ENCODE assay signal across 1 cellular context in the genomic region with DNA sequence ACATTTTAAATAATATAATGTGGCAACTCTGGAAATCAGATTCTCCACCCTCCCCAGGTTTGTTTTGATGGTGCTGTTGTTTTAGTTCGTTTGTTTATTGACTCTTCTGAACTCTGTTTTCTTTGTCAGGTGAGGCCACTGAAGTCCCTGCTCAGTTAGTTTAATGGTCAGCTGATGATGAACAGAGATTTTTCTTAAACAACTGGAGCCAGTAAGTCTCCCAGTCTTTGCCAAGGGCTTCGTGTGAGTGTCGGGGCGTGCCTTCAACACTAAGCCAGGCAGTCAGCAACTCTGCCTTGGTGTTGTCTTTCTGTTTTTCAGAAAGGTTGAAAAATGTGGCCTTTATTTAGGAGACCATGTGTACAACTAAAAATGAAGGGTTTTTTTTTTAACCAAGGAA.
TF ChIP-seq lines count a peak whose summit lies in the region.

No MANE protein-coding gene starts in this region.

TF ChIP-seq in HepG2, 621 proteins besides CTCF, POLR2A, EP300 and RAD21:
- TF ChIP-seq, protein P1, sequence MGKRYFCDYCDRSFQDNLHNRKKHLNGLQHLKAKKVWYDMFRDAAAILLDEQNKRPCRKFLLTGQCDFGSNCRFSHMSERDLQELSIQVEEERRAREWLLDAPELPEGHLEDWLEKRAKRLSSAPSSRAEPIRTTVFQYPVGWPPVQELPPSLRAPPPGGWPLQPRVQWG (CRISPR knock-in tag; IDR thresholded peaks at IDR 0.05; ENCODE audit: borderline replicate concordance, low read depth): no peak
- TF ChIP-seq ZMYM3 (CRISPR knock-in tag; IDR thresholded peaks at IDR 0.05): no peak
- no peak for TF ChIP-seq ZBTB3 (CRISPR knock-in tag; IDR thresholded peaks at IDR 0.05; ENCODE audit: borderline replicate concordance, low read depth)
- no peak for TF ChIP-seq RFX3 (CRISPR knock-in tag; IDR thresholded peaks at IDR 0.05)
- TF ChIP-seq KAT2B (IDR thresholded peaks at IDR 0.05; ENCODE audit: borderline replicate concordance, low read depth, low read length): no peak
- TF ChIP-seq FOXP1 (IDR thresholded peaks at IDR 0.05): no peak
- no peak for TF ChIP-seq FOXP1 (CRISPR knock-in tag; IDR thresholded peaks at IDR 0.05)
- no peak for TF ChIP-seq ZNF782 (CRISPR knock-in tag; IDR thresholded peaks at IDR 0.05; ENCODE audit: borderline replicate concordance)
- TF ChIP-seq, protein P2, sequence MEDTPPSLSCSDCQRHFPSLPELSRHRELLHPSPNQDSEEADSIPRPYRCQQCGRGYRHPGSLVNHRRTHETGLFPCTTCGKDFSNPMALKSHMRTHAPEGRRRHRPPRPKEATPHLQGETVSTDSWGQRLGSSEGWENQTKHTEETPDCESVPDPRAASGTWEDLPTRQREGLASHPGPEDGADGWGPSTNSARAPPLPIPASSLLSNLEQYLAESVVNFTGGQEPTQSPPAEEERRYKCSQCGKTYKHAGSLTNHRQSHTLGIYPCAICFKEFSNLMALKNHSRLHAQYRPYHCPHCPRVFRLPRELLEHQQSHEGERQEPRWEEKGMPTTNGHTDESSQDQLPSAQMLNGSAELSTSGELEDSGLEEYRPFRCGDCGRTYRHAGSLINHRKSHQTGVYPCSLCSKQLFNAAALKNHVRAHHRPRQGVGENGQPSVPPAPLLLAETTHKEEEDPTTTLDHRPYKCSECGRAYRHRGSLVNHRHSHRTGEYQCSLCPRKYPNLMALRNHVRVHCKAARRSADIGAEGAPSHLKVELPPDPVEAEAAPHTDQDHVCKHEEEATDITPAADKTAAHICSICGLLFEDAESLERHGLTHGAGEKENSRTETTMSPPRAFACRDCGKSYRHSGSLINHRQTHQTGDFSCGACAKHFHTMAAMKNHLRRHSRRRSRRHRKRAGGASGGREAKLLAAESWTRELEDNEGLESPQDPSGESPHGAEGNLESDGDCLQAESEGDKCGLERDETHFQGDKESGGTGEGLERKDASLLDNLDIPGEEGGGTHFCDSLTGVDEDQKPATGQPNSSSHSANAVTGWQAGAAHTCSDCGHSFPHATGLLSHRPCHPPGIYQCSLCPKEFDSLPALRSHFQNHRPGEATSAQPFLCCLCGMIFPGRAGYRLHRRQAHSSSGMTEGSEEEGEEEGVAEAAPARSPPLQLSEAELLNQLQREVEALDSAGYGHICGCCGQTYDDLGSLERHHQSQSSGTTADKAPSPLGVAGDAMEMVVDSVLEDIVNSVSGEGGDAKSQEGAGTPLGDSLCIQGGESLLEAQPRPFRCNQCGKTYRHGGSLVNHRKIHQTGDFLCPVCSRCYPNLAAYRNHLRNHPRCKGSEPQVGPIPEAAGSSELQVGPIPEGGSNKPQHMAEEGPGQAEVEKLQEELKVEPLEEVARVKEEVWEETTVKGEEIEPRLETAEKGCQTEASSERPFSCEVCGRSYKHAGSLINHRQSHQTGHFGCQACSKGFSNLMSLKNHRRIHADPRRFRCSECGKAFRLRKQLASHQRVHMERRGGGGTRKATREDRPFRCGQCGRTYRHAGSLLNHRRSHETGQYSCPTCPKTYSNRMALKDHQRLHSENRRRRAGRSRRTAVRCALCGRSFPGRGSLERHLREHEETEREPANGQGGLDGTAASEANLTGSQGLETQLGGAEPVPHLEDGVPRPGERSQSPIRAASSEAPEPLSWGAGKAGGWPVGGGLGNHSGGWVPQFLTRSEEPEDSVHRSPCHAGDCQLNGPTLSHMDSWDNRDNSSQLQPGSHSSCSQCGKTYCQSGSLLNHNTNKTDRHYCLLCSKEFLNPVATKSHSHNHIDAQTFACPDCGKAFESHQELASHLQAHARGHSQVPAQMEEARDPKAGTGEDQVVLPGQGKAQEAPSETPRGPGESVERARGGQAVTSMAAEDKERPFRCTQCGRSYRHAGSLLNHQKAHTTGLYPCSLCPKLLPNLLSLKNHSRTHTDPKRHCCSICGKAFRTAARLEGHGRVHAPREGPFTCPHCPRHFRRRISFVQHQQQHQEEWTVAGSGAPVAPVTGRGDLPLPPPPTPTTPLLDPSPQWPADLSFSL (CRISPR knock-in tag; IDR thresholded peaks at IDR 0.05): no peak
- TF ChIP-seq ZNF564 (CRISPR knock-in tag; IDR thresholded peaks at IDR 0.05): no peak
- TF ChIP-seq, protein P3, sequence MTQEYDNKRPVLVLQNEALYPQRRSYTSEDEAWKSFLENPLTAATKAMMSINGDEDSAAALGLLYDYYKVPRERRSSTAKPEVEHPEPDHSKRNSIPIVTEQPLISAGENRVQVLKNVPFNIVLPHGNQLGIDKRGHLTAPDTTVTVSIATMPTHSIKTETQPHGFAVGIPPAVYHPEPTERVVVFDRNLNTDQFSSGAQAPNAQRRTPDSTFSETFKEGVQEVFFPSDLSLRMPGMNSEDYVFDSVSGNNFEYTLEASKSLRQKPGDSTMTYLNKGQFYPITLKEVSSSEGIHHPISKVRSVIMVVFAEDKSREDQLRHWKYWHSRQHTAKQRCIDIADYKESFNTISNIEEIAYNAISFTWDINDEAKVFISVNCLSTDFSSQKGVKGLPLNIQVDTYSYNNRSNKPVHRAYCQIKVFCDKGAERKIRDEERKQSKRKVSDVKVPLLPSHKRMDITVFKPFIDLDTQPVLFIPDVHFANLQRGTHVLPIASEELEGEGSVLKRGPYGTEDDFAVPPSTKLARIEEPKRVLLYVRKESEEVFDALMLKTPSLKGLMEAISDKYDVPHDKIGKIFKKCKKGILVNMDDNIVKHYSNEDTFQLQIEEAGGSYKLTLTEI (CRISPR knock-in tag; conservative IDR thresholded peaks at IDR 0.05): no peak
- no peak for TF ChIP-seq GTF3A (CRISPR knock-in tag; conservative IDR thresholded peaks at IDR 0.05)
- no peak for TF ChIP-seq SYNCRIP (IDR thresholded peaks at IDR 0.05; ENCODE audit: insufficient read depth, low read depth, low read length)
- TF ChIP-seq ZNF605 (CRISPR knock-in tag; IDR thresholded peaks at IDR 0.05): no peak
